Comparison of ENCODE assay signal across 9 cellular contexts in the genomic region with DNA sequence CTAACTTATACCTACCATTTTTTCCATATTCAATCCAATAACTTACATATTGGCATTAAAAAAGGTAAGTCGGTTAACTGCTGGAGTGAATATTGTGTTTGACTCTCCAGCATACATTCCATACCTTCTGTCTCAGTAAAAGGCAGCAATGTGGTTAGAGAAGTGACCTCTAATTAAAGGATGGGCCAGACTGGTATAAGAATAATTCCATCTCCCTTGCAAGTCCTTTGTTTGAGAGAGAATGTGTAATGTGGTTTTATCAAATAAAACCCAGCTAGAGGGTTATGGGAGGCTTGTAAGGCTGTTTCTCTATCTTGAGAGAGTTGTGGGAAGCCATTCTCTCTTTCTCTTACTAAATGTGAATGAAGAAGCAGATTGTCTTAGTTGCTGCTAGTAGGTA.
"Had no signal": no experiment of that assay in that cellular context is flagged by ENCODE, and none has a peak within 500 bp of the region (broad histone marks: within the 10 kb centered on the region; RNA-seq: fewer than 3 reads in every experiment).

No MANE protein-coding gene starts in this region.

- ATAC-seq: HCT116, HepG2 had no signal

- H3K36me3 Mint-ChIP-seq: IgD-negative memory B cell had no signal

- H3K4me1 ChIP-seq: HAP-1 had no signal

- H3K9me3 Mint-ChIP-seq: HFFc6, IgD-negative memory B cell had no signal

- FAIRE-seq: HepG2 had no signal

- H3K9ac ChIP-seq: GM23248 had no signal

- H3K4me3 Mint-ChIP-seq: HFFc6, IgD-negative memory B cell had no signal

- DNase-seq: GM23248, GOT3, H7, HFFc6 had no signal

- H3K27ac Mint-ChIP-seq: HFFc6, IgD-negative memory B cell had no signal

- H3K27ac ChIP-seq: GM23248, HL-60 had no signal

- H3K36me3 ChIP-seq: HAP-1 had no signal

- H3K4me3 ChIP-seq: GM23248, HAP-1 had no signal

- H3K9me3 ChIP-seq: HAP-1 had no signal
